1 cellular context compared by ENCODE assay signal in genomic region chr7:150368884-150369739, GRCh38.
TF ChIP-seq lines count a peak whose summit lies in the region.

No MANE protein-coding gene starts in this region.

TF ChIP-seq in HepG2, 621 proteins besides CTCF, POLR2A, EP300 and RAD21 (continued from another document and continues in another):
- no peak for TF ChIP-seq ZBTB34 (CRISPR knock-in tag; IDR thresholded peaks at IDR 0.05)
- no peak for TF ChIP-seq ZNF609 (CRISPR knock-in tag; IDR thresholded peaks at IDR 0.05; ENCODE audit: borderline replicate concordance)
- TF ChIP-seq ZNF10 (CRISPR knock-in tag; IDR thresholded peaks at IDR 0.05; ENCODE audit: borderline replicate concordance, low read depth), result no peak
- TF ChIP-seq SMARCC2 (IDR thresholded peaks at IDR 0.05), result no peak
- TF ChIP-seq SIX1 (CRISPR knock-in tag; IDR thresholded peaks at IDR 0.05; ENCODE audit: borderline replicate concordance), result no peak
- no peak for TF ChIP-seq PBX3 (CRISPR knock-in tag; IDR thresholded peaks at IDR 0.05; ENCODE audit: borderline replicate concordance)
- no peak for TF ChIP-seq SNAPC5 (CRISPR knock-in tag; IDR thresholded peaks at IDR 0.05; ENCODE audit: borderline replicate concordance)
- TF ChIP-seq PRMT3 (CRISPR knock-in tag; IDR thresholded peaks at IDR 0.05; ENCODE audit: borderline replicate concordance, low read depth), result no peak
- TF ChIP-seq ZNF619 (CRISPR knock-in tag; IDR thresholded peaks at IDR 0.05), result no peak
- TF ChIP-seq SSRP1 (CRISPR knock-in tag; IDR thresholded peaks at IDR 0.05), result no peak
- TF ChIP-seq HDAC2 (CRISPR knock-in tag; IDR thresholded peaks at IDR 0.05), result no peak; the same call in 1 of the 2 replicates
- TF ChIP-seq PLSCR1 (CRISPR knock-in tag; IDR thresholded peaks at IDR 0.05; ENCODE audit: borderline replicate concordance), result no peak
- TF ChIP-seq ZNF574 (CRISPR knock-in tag; IDR thresholded peaks at IDR 0.05), result no peak; the same call in 1 of the 2 replicates
- TF ChIP-seq XBP1 (CRISPR knock-in tag; IDR thresholded peaks at IDR 0.05), result no peak
- no peak for TF ChIP-seq ZFP82 (CRISPR knock-in tag; IDR thresholded peaks at IDR 0.05; ENCODE audit: borderline replicate concordance)
- TF ChIP-seq SNAI1 (CRISPR knock-in tag; IDR thresholded peaks at IDR 0.05; ENCODE audit: borderline replicate concordance), result peak; percentile 32; the same call in 1 of the 2 replicates
- no peak for TF ChIP-seq SCMH1 (CRISPR knock-in tag; IDR thresholded peaks at IDR 0.05; ENCODE audit: borderline replicate concordance)
- TF ChIP-seq JUN (CRISPR knock-in tag; IDR thresholded peaks at IDR 0.05), result no peak
- no peak for TF ChIP-seq MBD4 (IDR thresholded peaks at IDR 0.05; ENCODE audit: borderline replicate concordance, low read length)
- no peak for TF ChIP-seq HMG20A (CRISPR knock-in tag; IDR thresholded peaks at IDR 0.05; ENCODE audit: borderline replicate concordance)
- TF ChIP-seq U2AF2 (IDR thresholded peaks at IDR 0.05; ENCODE audit: low read depth, low read length), result no peak
- no peak; the same call in 1 of the 2 replicates for TF ChIP-seq ZNF616 (CRISPR knock-in tag; IDR thresholded peaks at IDR 0.05; ENCODE audit: low read depth)
- no peak for TF ChIP-seq HNRNPK (IDR thresholded peaks at IDR 0.05; ENCODE audit: low read depth, low read length, poor library complexity, severe bottlenecking)
- no peak for TF ChIP-seq TMF1 (CRISPR knock-in tag; IDR thresholded peaks at IDR 0.05; ENCODE audit: low read depth)
- no peak for TF ChIP-seq MAZ (IDR thresholded peaks at IDR 0.05; ENCODE audit: borderline replicate concordance, low read depth, low read length)
- TF ChIP-seq MAZ (CRISPR knock-in tag; IDR thresholded peaks at IDR 0.05; ENCODE audit: low read depth), result no peak
- TF ChIP-seq RXRA (CRISPR knock-in tag; IDR thresholded peaks at IDR 0.05), result peak; percentile 34; the same call in 1 of the 2 replicates
- TF ChIP-seq CAMTA2 (CRISPR knock-in tag; IDR thresholded peaks at IDR 0.05; ENCODE audit: borderline replicate concordance), result no peak
- no peak for TF ChIP-seq E2F1 (CRISPR knock-in tag; IDR thresholded peaks at IDR 0.05)
- TF ChIP-seq ZNF260 (CRISPR knock-in tag; IDR thresholded peaks at IDR 0.05; ENCODE audit: borderline replicate concordance, low read depth), result no peak
- TF ChIP-seq ELK4 (CRISPR knock-in tag; IDR thresholded peaks at IDR 0.05; ENCODE audit: borderline replicate concordance), result no peak
- 0 out of 2 replicates have a peak, but pooled peaks have one; percentile 22 for TF ChIP-seq ZNF572 (CRISPR knock-in tag; IDR thresholded peaks at IDR 0.05)
- no peak for TF ChIP-seq MTF1 (CRISPR knock-in tag; IDR thresholded peaks at IDR 0.05)
- TF ChIP-seq ATAD3A (CRISPR knock-in tag; IDR thresholded peaks at IDR 0.05), result no peak
- no peak for TF ChIP-seq ZNF562 (CRISPR knock-in tag; IDR thresholded peaks at IDR 0.05; ENCODE audit: borderline replicate concordance)
- TF ChIP-seq POGK (CRISPR knock-in tag; conservative IDR thresholded peaks at IDR 0.05), result 0 out of 2 replicates have a peak, but pooled peaks have one; percentile 42
- no peak; the same call in 1 of the 2 replicates for TF ChIP-seq THAP7 (CRISPR knock-in tag; IDR thresholded peaks at IDR 0.05)
- TF ChIP-seq ZMAT3 (CRISPR knock-in tag; conservative IDR thresholded peaks at IDR 0.05), result no peak
- no peak for TF ChIP-seq CREB3 (CRISPR knock-in tag; IDR thresholded peaks at IDR 0.05)
- no peak for TF ChIP-seq ZSCAN22 (CRISPR knock-in tag; IDR thresholded peaks at IDR 0.05)
- TF ChIP-seq HMGXB4 (CRISPR knock-in tag; IDR thresholded peaks at IDR 0.05; ENCODE audit: borderline replicate concordance in 1 of 2, low read depth in 1 of 2), result peak; percentile 6 to 30; a peak in 2 of 4 replicates
- TF ChIP-seq ZNF33A (CRISPR knock-in tag; IDR thresholded peaks at IDR 0.05; ENCODE audit: borderline replicate concordance), result no peak
